In genomic region chr10:110840923-110841428, GRCh38 we compare ENCODE assay signal across 12 cellular contexts. TPM values are rescaled to one million over a fixed set of nuclear protein-coding genes. Genes with fewer than 3 reads are reported as not detected.
DNase-seq lines count a peak whose midpoint lies in the region; ATAC-seq, FAIRE-seq and TF ChIP-seq lines count a peak whose summit lies in the region.
"Had no signal": no experiment of that assay in that cellular context is flagged by ENCODE, and none has a peak within 500 bp of the region (broad histone marks: within the 10 kb centered on the region; RNA-seq: fewer than 3 reads in every experiment).

No MANE protein-coding gene starts in this region.

- peaks cover 0 to 4% of the 10 kb centered on the region in 2 donors for H3K36me3 Mint-ChIP-seq in stimulated activated naive B cell treated with anti-CD40 and anti-IgM and Interleukin-4, amounts not matched to agents 10 μg/mL and 1 μg/mL and 100 μg/mL, for 72 hours

- H3K27ac ChIP-seq in Peyer's patch = peak overlapping the region; percentile 74 to 97 (median 75)
- H3K27ac ChIP-seq in hepatocyte = peak overlapping the region; percentile 73
- H3K27ac ChIP-seq: dorsolateral prefrontal cortex had no signal

- peaks cover 0 to 2% of the 10 kb centered on the region in 2 donors for H3K9me3 Mint-ChIP-seq in stimulated activated naive B cell treated with anti-CD40 and anti-IgM and Interleukin-4, amounts not matched to agents 10 μg/mL and 1 μg/mL and 100 μg/mL, for 72 hours
- H3K9me3 Mint-ChIP-seq: GM23338 had no signal

- H4K20me1 ChIP-seq in hepatocyte (ENCODE audit: insufficient read depth, poor library complexity, severe bottlenecking) = no peaks in the 10 kb centered on the region

- FAIRE-seq in GM12891 (lab: Jason Lieb, UNC) = peak; percentile 45

- H3K27me3 Mint-ChIP-seq in stimulated activated naive B cell treated with anti-CD40 and anti-IgM and Interleukin-4, amounts not matched to agents 10 μg/mL and 1 μg/mL and 100 μg/mL, for 72 hours = no peaks in the 10 kb centered on the region

- TF ChIP-seq POLR2A in GM12891 (IDR thresholded peaks at IDR 0.05; ENCODE audit: low read depth, low read length) = no peak
- TF ChIP-seq POLR2A in Peyer's patch (IDR thresholded peaks at IDR 0.05) = no peak

- H3K4me3 Mint-ChIP-seq in stimulated activated naive B cell treated with anti-CD40 and anti-IgM and Interleukin-4, amounts not matched to agents 10 μg/mL and 1 μg/mL and 100 μg/mL, for 72 hours = no peak overlapping the region
- H3K4me3 Mint-ChIP-seq: GM23338 had no signal

- H3K27ac Mint-ChIP-seq in stimulated activated naive B cell treated with anti-CD40 and anti-IgM and Interleukin-4, amounts not matched to agents 10 μg/mL and 1 μg/mL and 100 μg/mL, for 72 hours = peak overlapping the region; percentile 97
- H3K27ac Mint-ChIP-seq: GM23338 had no signal

- no peak overlapping the region for H3K4me2 ChIP-seq in hepatocyte
- H3K4me2 ChIP-seq: GM23338 had no signal

- no peaks in the 10 kb centered on the region for H3K36me3 ChIP-seq in Peyer's patch
- no peaks in the 10 kb centered on the region for H3K36me3 ChIP-seq in hepatocyte (replicated peaks; ENCODE audit: insufficient read depth, low read depth)

- H3K79me2 ChIP-seq in hepatocyte = no peaks in the 10 kb centered on the region

- WGBS in hepatocyte (ENCODE audit: low lambda C conversion rate, missing lambda C conversion rate) = 89% methylated on average over 3 of the region's 3 CpGs

- H3K4me3 ChIP-seq in Peyer's patch (no peak overlapping the region), hepatocyte (no peak overlapping the region)
- H3K4me3 ChIP-seq: dorsolateral prefrontal cortex, GM23338 had no signal

- H3K4me1 Mint-ChIP-seq in stimulated activated naive B cell treated with anti-CD40 and anti-IgM and Interleukin-4, amounts not matched to agents 10 μg/mL and 1 μg/mL and 100 μg/mL, for 72 hours = peaks cover 62 to 71% of the 10 kb centered on the region in 2 donors

- H3K27me3 ChIP-seq in Peyer's patch (no peaks in the 10 kb centered on the region), hepatocyte (no peaks in the 10 kb centered on the region)
- H3K27me3 ChIP-seq: dorsolateral prefrontal cortex had no signal

- H2AFZ ChIP-seq in hepatocyte = no peak overlapping the region

- no peaks in the 10 kb centered on the region for H3K9me2 ChIP-seq in hepatocyte (replicated peaks; ENCODE audit: insufficient read depth)

- ATAC-seq in stimulated activated naive B cell treated with anti-CD40 and anti-IgM and Interleukin-4, amounts not matched to agents 10 μg/mL and 1 μg/mL and 100 μg/mL, for 72 hours (replicated peaks) = no peak
- ATAC-seq: GM23338 had no signal

- H3K4me1 ChIP-seq in Peyer's patch (peaks cover 12 to 79% (median 28%) of the 10 kb centered on the region in 4 donors), hepatocyte (ENCODE audit: insufficient read depth) (peaks cover 79% of the 10 kb centered on the region)

- H3K9me3 ChIP-seq in Peyer's patch = no peaks in the 10 kb centered on the region
- no peaks in the 10 kb centered on the region for H3K9me3 ChIP-seq in hepatocyte (ENCODE audit: low read depth)

- TF ChIP-seq CTCF in Peyer's patch (IDR thresholded peaks at IDR 0.05) = no peak
- TF ChIP-seq CTCF in hepatocyte (IDR thresholded peaks at IDR 0.05; ENCODE audit: poor library complexity) = no peak

- DNase-seq in GM12891 (ENCODE audit: insufficient read length, low spot score) (no peak), Peyer's patch (no peak), hepatocyte (ENCODE audit: low spot score) (no peak), OCI-M2 (lab: John Stamatoyannopoulos, UW; ENCODE audit: unreplicated experiment) (no peak), superior temporal gyrus (ENCODE audit: extremely low spot score) (no peak), activated T-cell treated with anti-CD3 and anti-CD28 coated beads for 4 hours (no peak)
- no peak for DNase-seq in stimulated activated naive B cell treated with anti-CD40 and anti-IgM and Interleukin-4, amounts not matched to agents 10 μg/mL and 1 μg/mL and 100 μg/mL, for 72 hours
- DNase-seq: C1 segment of cervical spinal cord, dorsolateral prefrontal cortex, NCI-H748 treated with DMSO at 0.1 percent for 48 hours, T-helper 1 cell had no signal

TF ChIP-seq in GM12891, 5 proteins besides CTCF, POLR2A, EP300 and RAD21:
- no peak for TF ChIP-seq SPI1 (IDR thresholded peaks at IDR 0.05; ENCODE audit: low read depth, low read length)
- no peak for TF ChIP-seq POU2F2 (IDR thresholded peaks at IDR 0.05; ENCODE audit: low read depth, low read length)
- TF ChIP-seq TAF1 (IDR thresholded peaks at IDR 0.05; ENCODE audit: low read depth, low read length) = no peak
- TF ChIP-seq POLR2AphosphoS5 (IDR thresholded peaks at IDR 0.05; ENCODE audit: low read depth, low read length) = no peak
- no peak for TF ChIP-seq PAX5 (IDR thresholded peaks at IDR 0.05; ENCODE audit: insufficient read depth, low read length, severe bottlenecking)

RNA-seq across cellular contexts. Expression of gene PDCD4, which starts 30.8 kb away (rescaled TPM):
- 287 TPM for polyA plus RNA-seq in GM12891 (2012; ENCODE audit: low read depth, missing spikeins)
- total RNA-seq in Peyer's patch (100 to 1,000 TPM; 301 to 538 (median 330) TPM), hepatocyte (246 and 315 TPM in 2 replicates)
- polyA plus RNA-seq in hepatocyte = 791 and 862 TPM in 2 replicates
